8 cellular contexts compared by ENCODE assay signal in the genomic region with DNA sequence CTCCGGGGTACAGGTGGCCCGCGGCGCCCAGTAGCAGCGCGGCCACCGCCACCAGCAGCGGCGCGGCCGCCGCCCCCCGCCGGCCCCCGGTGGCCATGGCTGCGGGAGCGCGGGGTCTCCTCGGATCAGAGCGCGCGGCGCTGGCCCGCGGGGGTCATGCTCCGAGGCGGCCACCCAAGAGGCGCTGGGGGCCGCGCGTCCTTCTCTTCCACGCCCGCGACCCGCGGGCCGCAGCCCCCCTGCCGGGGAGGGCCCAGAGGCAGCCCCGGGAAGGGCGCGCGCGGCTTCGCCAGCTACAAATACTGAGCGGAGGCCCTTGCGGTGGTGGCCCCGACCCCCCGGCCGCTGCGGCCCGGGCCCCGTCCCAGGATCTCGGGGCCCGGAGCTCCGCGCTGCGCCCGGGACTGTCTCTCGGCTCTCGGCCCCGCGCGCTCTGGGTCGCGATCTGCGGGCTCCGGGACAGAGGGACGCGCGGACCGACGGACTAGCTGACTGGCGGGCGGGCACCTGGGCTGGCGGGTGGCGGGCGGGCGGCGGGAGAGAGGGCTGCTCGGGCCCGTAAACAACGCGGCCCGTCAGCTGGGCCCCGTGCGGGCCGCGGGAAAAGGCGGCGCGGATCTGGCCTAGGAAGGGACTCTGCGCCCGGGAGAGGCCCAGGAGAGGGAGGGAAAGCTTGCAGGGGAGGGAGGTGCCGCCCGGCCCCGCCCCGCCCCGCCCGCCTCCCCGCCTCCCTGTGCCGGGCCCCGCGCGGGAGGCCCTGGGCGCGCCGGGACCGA. TPM values are rescaled to one million over a fixed set of nuclear protein-coding genes. Genes with fewer than 3 reads are reported as not detected.
DNase-seq lines count a peak whose midpoint lies in the region; ATAC-seq, FAIRE-seq and TF ChIP-seq lines count a peak whose summit lies in the region.

TSS of gene INSR (minus strand) at position 620 of the 776 bp plus-strand sequence. CDS start at position 97, 523 bp downstream.

- no peak for TF ChIP-seq CTCF in endodermal cell (conservative IDR thresholded peaks at IDR 0.05)

- H2BK120ac ChIP-seq in mesendoderm (ENCODE audit: low read depth, low read length) = no peak within 1 kb of the TSS

- H3K27ac Mint-ChIP-seq in activated CD8-positive, alpha-beta T cell treated with anti-CD3 and anti-CD28 coated beads, Interleukin-2, amount 10 ng/mL, durations not matched to agents 7 days and 5 days = no peak within 1 kb of the TSS
- H3K27ac Mint-ChIP-seq in endodermal cell = no peak within 1 kb of the TSS

- H2BK15ac ChIP-seq in mesendoderm (replicated peaks; ENCODE audit: low read depth) = no peak within 1 kb of the TSS

- no peak within 1 kb of the TSS for H2BK5ac ChIP-seq in mesendoderm (ENCODE audit: low read length)

- H3K79me2 ChIP-seq in mesendoderm (ENCODE audit: control insufficient read depth, insufficient read depth, low read length) = no peaks in the 10 kb centered on the region

- ATAC-seq in HG03520 (IDR thresholded peaks at IDR 0.05; ENCODE audit: unreplicated experiment) = peak; percentile 57
- ATAC-seq in activated CD8-positive, alpha-beta T cell treated with anti-CD3 and anti-CD28 coated beads, Interleukin-2, amount 10 ng/mL, durations not matched to agents 7 days and 5 days = peak; percentile 82

- H4K8ac ChIP-seq in mesendoderm (ENCODE audit: low read depth, low read length) = no peak within 1 kb of the TSS

- H3K27me3 ChIP-seq in endodermal cell (ENCODE audit: control insufficient read depth, insufficient read depth, low read length, poor library complexity, severe bottlenecking) (peaks cover 14% of the 10 kb centered on the region), mesendoderm (ENCODE audit: insufficient read depth, low read length, poor library complexity) (no peaks in the 10 kb centered on the region)

- CTCF ChIA-PET in activated CD8-positive, alpha-beta T cell treated with anti-CD3 and anti-CD28 coated beads, Interleukin-2, amount 10 ng/mL, durations not matched to agents 7 days and 5 days (lab: Charles Lee) = no interaction called here

- no peaks in the 10 kb centered on the region for H3K4me1 ChIP-seq in endodermal cell (ENCODE audit: control insufficient read depth, insufficient read depth, low read length)
- no peaks in the 10 kb centered on the region for H3K4me1 ChIP-seq in mesendoderm (ENCODE audit: control insufficient read depth, low read depth, low read length)

- peak within 1 kb of the TSS; percentile 79 for H3K56ac ChIP-seq in mesendoderm (ENCODE audit: low read length)

- H3K4ac ChIP-seq in mesendoderm (ENCODE audit: low read depth, low read length) = no peak within 1 kb of the TSS

- POLR2A ChIA-PET in activated CD8-positive, alpha-beta T cell treated with anti-CD3 and anti-CD28 coated beads, Interleukin-2, amount 10 ng/mL, durations not matched to agents 7 days and 5 days (lab: Charles Lee) = no interaction called here

- no peak within 1 kb of the TSS for H2AK5ac ChIP-seq in mesendoderm (ENCODE audit: low read length)

- H3K79me1 ChIP-seq in mesendoderm (ENCODE audit: low read length) = peaks cover 1% of the 10 kb centered on the region

- peak within 1 kb of the TSS; percentile 66 for H3K4me2 ChIP-seq in mesendoderm (ENCODE audit: low read length)

- H3K9ac ChIP-seq in endodermal cell (ENCODE audit: extremely low read depth, low read length, poor library complexity, severe bottlenecking) = peak within 1 kb of the TSS; percentile 15
- peak within 1 kb of the TSS; percentile 67 for H3K9ac ChIP-seq in mesendoderm (ENCODE audit: low read length)

- WGBS in endodermal cell (ENCODE audit: insufficient coverage in 1 of 2, insufficient read length in 1 of 2), 2 experiments = 0 to 2% methylated on average over 11 to 108 of the region's 108 CpGs
- no CpG with 5 or more reads among the region's 108 CpGs for WGBS in mesendoderm (ENCODE audit: extremely low coverage, insufficient coverage, low lambda C conversion rate)

- no peaks in the 10 kb centered on the region for H3K36me3 Mint-ChIP-seq in activated CD8-positive, alpha-beta T cell treated with anti-CD3 and anti-CD28 coated beads, Interleukin-2, amount 10 ng/mL, durations not matched to agents 7 days and 5 days (ENCODE audit: low read depth)
- no peaks in the 10 kb centered on the region for H3K36me3 Mint-ChIP-seq in endodermal cell (ENCODE audit: low read depth)

- peaks cover 6% of the 10 kb centered on the region for H3K4me1 Mint-ChIP-seq in activated CD8-positive, alpha-beta T cell treated with anti-CD3 and anti-CD28 coated beads, Interleukin-2, amount 10 ng/mL, durations not matched to agents 7 days and 5 days (ENCODE audit: low read depth)
- H3K4me1 Mint-ChIP-seq in endodermal cell = peaks cover 4% of the 10 kb centered on the region

- H3K36me3 ChIP-seq in endodermal cell (ENCODE audit: control insufficient read depth, insufficient read depth, low read length) = no peaks in the 10 kb centered on the region
- no peaks in the 10 kb centered on the region for H3K36me3 ChIP-seq in mesendoderm (ENCODE audit: control insufficient read depth, insufficient read depth, low read length)

- H3K23ac ChIP-seq in mesendoderm (ENCODE audit: low read length) = no peak within 1 kb of the TSS

- FAIRE-seq in GM19239 (lab: Jason Lieb, UNC) = no peak

- peak within 1 kb of the TSS; percentile 82 for H3K18ac ChIP-seq in mesendoderm (ENCODE audit: low read length)

- peaks cover 45% of the 10 kb centered on the region for H3K27me3 Mint-ChIP-seq in activated CD8-positive, alpha-beta T cell treated with anti-CD3 and anti-CD28 coated beads, Interleukin-2, amount 10 ng/mL, durations not matched to agents 7 days and 5 days (ENCODE audit: low read depth)
- H3K27me3 Mint-ChIP-seq in endodermal cell (ENCODE audit: insufficient read depth) = peaks cover 51% of the 10 kb centered on the region

- peak; percentile 99 for DNase-seq in AG08396 (ENCODE audit: low spot score)
- peak; percentile 99 for DNase-seq in GM19239 (ENCODE audit: insufficient read length, low spot score)
- peak; percentile 58 for DNase-seq in NCI-H524 treated with DMSO at 0.1 percent for 48 hours (lab: John Stamatoyannopoulos, UW)
- DNase-seq in activated CD8-positive, alpha-beta T cell treated with anti-CD3 and anti-CD28 coated beads, Interleukin-2, amount 10 ng/mL, durations not matched to agents 7 days and 5 days = peak; percentile 54
- DNase-seq in endodermal cell = peak; percentile 95
- peak; percentile 90 for DNase-seq in mesendoderm
- DNase-seq in stimulated activated CD8-positive, alpha-beta memory T cell treated with anti-CD3 and anti-CD28 coated beads, Interleukin-12 subunit alpha, Interleukin-12 subunit beta, amount 100 ng/mL, for 1 hour (ENCODE audit: low read depth) = peak; percentile 4

- no peak within 1 kb of the TSS for H4K5ac ChIP-seq in mesendoderm (ENCODE audit: low read length)

- H3K4me3 Mint-ChIP-seq in activated CD8-positive, alpha-beta T cell treated with anti-CD3 and anti-CD28 coated beads, Interleukin-2, amount 10 ng/mL, durations not matched to agents 7 days and 5 days = peak within 1 kb of the TSS; percentile 71
- H3K4me3 Mint-ChIP-seq in endodermal cell = peak within 1 kb of the TSS; percentile 63

- no peak within 1 kb of the TSS for H3K27ac ChIP-seq in endodermal cell (ENCODE audit: low read depth, low read length)
- no peak within 1 kb of the TSS for H3K27ac ChIP-seq in mesendoderm (ENCODE audit: low read depth, low read length)

- H3K9me3 Mint-ChIP-seq in activated CD8-positive, alpha-beta T cell treated with anti-CD3 and anti-CD28 coated beads, Interleukin-2, amount 10 ng/mL, durations not matched to agents 7 days and 5 days (ENCODE audit: insufficient read depth) = no peaks in the 10 kb centered on the region
- peaks cover 2% of the 10 kb centered on the region for H3K9me3 Mint-ChIP-seq in endodermal cell

- peak within 1 kb of the TSS; percentile 81 for H3K4me3 ChIP-seq in endodermal cell (ENCODE audit: low read length)
- H3K4me3 ChIP-seq in mesendoderm (ENCODE audit: low read length) = peak within 1 kb of the TSS; percentile 51

- H3K9me3 ChIP-seq in endodermal cell (ENCODE audit: control insufficient read depth, low read length) = no peaks in the 10 kb centered on the region

RNA-seq across cellular contexts. Expression of gene INSR, which starts in this region (rescaled TPM):
- total RNA-seq in activated CD8-positive, alpha-beta T cell treated with anti-CD3 and anti-CD28 coated beads, Interleukin-2, amount 10 ng/mL, durations not matched to agents 7 days and 5 days = 1 to 10 TPM in 1 of 2 experiments, under 1 TPM in 1; 0.42 to 1.1 TPM
- 10 to 100 TPM; 31.3 to 31.5 TPM for total RNA-seq in endodermal cell
- polyA plus RNA-seq in endodermal cell (2013, experiment 1 of 2) = 11.0 TPM
- polyA plus RNA-seq in endodermal cell (2013, experiment 2 of 2) = 9.8 TPM
- 4.3 TPM for polyA plus RNA-seq in mesendoderm (2013, experiment 1 of 2)
- polyA plus RNA-seq in mesendoderm (2013, experiment 2 of 2) = 4.2 TPM

Comparison
In these comparisons a context has a peak if more than half of its experiments do, and no peak if none do; other contexts are left out.
1. RNA of gene INSR (total RNA-seq): 31.3 to 31.5 TPM in endodermal cell; 0.42 to 1.1 TPM in activated CD8-positive, alpha-beta T cell treated with anti-CD3 and anti-CD28 coated beads, Interleukin-2, amount 10 ng/mL, durations not matched to agents 7 days and 5 days; every median in the first group is over 10 times any median in the second.
2. DNase-seq: peak in every context shown above with its lines; median percentile 99 in AG08396; 99 in GM19239; 95 in endodermal cell; 90 in mesendoderm; 58 in NCI-H524 treated with DMSO at 0.1 percent for 48 hours; 54 in activated CD8-positive, alpha-beta T cell treated with anti-CD3 and anti-CD28 coated beads, Interleukin-2, amount 10 ng/mL, durations not matched to agents 7 days and 5 days; 4 in stimulated activated CD8-positive, alpha-beta memory T cell treated with anti-CD3 and anti-CD28 coated beads, Interleukin-12 subunit alpha, Interleukin-12 subunit beta, amount 100 ng/mL, for 1 hour.